In the genomic region with DNA sequence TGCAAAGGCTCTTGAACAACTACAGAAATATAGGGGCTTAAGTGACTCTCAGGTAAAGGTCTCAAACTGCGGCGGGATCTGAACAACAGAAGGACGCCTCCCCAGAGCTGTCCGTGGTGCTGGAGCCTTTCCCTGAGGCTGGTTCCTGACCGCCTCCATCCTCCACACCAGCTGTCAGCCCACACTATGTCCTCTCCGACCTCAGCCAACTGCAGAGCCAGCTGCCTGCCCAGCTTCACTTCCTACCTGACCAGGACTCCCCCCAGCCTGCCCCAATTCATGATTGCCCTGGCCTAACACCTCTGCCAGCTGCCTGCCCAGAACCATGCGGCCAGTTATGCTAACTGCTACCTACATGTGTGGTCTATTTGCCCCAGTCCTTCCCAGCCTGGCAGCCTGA, we compare ENCODE assay signal across 11 cellular contexts.
DNase-seq lines count a peak whose midpoint lies in the region; TF ChIP-seq lines count a peak whose summit lies in the region.
"Had no signal": no experiment of that assay in that cellular context is flagged by ENCODE, and none has a peak within 500 bp of the region (broad histone marks: within the 10 kb centered on the region; RNA-seq: fewer than 3 reads in every experiment).

No MANE protein-coding gene starts in this region.

- DNase-seq in MCF 10A (ENCODE audit: unreplicated experiment) (peak; percentile 49), breast epithelium (ENCODE audit: low spot score in 2 of 2) (no peak), RPMI7951 (ENCODE audit: low read depth) (peak; percentile 36), fibroblast of mammary gland (ENCODE audit: low read depth) (peak; percentile 17), SKM-1 (lab: John Stamatoyannopoulos, UW; ENCODE audit: unreplicated experiment) (no peak), T1000 (lab: John Stamatoyannopoulos, UW) (no peak), NCI-H1105 (lab: John Stamatoyannopoulos, UW) (no peak)
- peak; percentile 43 for DNase-seq in stimulated activated CD8-positive, alpha-beta memory T cell treated with anti-CD3 and anti-CD28 coated beads, Interleukin-4, amount 100 ng/mL, for 48 hours
- DNase-seq: gastrocnemius medialis, pancreas had no signal

- H3K27ac ChIP-seq in breast epithelium = no peak overlapping the region
- H3K27ac ChIP-seq: BLaER1, gastrocnemius medialis, pancreas had no signal

- no peaks in the 10 kb centered on the region for H3K36me3 Mint-ChIP-seq in MCF 10A (ENCODE audit: insufficient read depth, unreplicated experiment)

- no peaks in the 10 kb centered on the region for H3K36me3 ChIP-seq in breast epithelium
- H3K36me3 ChIP-seq: BLaER1, gastrocnemius medialis, pancreas had no signal

- H3K4me3 ChIP-seq in breast epithelium (no peak overlapping the region), fibroblast of mammary gland (ENCODE audit: control insufficient read depth, low read depth, low read length) (no peak overlapping the region)
- H3K4me3 ChIP-seq: BLaER1, gastrocnemius medialis, pancreas had no signal

- no peaks in the 10 kb centered on the region for H3K9me3 ChIP-seq in breast epithelium
- H3K9me3 ChIP-seq: gastrocnemius medialis, pancreas had no signal

- H3K4me1 ChIP-seq in breast epithelium = no peaks in the 10 kb centered on the region
- H3K4me1 ChIP-seq: BLaER1, gastrocnemius medialis, pancreas had no signal

- H3K4me1 Mint-ChIP-seq in MCF 10A (ENCODE audit: insufficient read depth, unreplicated experiment) = no peaks in the 10 kb centered on the region

- CTCF ChIA-PET in MCF 10A (lab: Yijun Ruan, JAX) = interaction anchor here (0.6 to 1.6 kb wide), 2 partner anchors 24 to 145 kb away, joined by 4 to 5 read pairs; no protein-coding TSS in a partner anchor

- H3K4me3 Mint-ChIP-seq in MCF 10A (ENCODE audit: unreplicated experiment) = no peak overlapping the region

- intact Hi-C loops in MCF 10A (cut with micrococcal nuclease) (no loop called here), breast epithelium (cut with DNase I; ENCODE audit: low total_unique reads) (no loop called here)

- H3K27me3 Mint-ChIP-seq in MCF 10A (ENCODE audit: insufficient read depth, unreplicated experiment) = peaks cover 11% of the 10 kb centered on the region

- H3K9me3 Mint-ChIP-seq in MCF 10A (ENCODE audit: unreplicated experiment) = no peaks in the 10 kb centered on the region

- TF ChIP-seq CTCF in MCF 10A (IDR thresholded peaks at IDR 0.05; ENCODE audit: unreplicated experiment) = no peak
- TF ChIP-seq CTCF in breast epithelium (IDR thresholded peaks at IDR 0.05) = no peak
- TF ChIP-seq CTCF in fibroblast of mammary gland (conservative IDR thresholded peaks at IDR 0.05; ENCODE audit: control insufficient read depth, insufficient read depth, low read depth, low read length) = no peak

- H3K27ac Mint-ChIP-seq in MCF 10A (ENCODE audit: low read depth, unreplicated experiment) = no peak overlapping the region

- BruUV-seq in MCF 10A (replicated peaks; lab: Mats Ljungman, UMichigan) = no TSS peak

- H3K27me3 ChIP-seq in breast epithelium = peaks cover 0 to 11% of the 10 kb centered on the region in 2 donors
- H3K27me3 ChIP-seq: BLaER1, pancreas had no signal

- no peak for TF ChIP-seq POLR2A in breast epithelium (IDR thresholded peaks at IDR 0.05)

- POLR2A ChIA-PET in MCF 10A (lab: Yijun Ruan, JAX) = no interaction called here

Comparison
In these comparisons a context has a peak if more than half of its experiments do, and no peak if none do; other contexts are left out.
1. DNase-seq: peak in MCF 10A (single experiment), RPMI7951 (single experiment), fibroblast of mammary gland (single experiment) and stimulated activated CD8-positive, alpha-beta memory T cell treated with anti-CD3 and anti-CD28 coated beads, Interleukin-4, amount 100 ng/mL, for 48 hours (single experiment); none in breast epithelium (0 of 2), SKM-1 (single experiment), T1000 (single experiment) and NCI-H1105 (single experiment).